Comparison of ENCODE assay signal across 9 cellular contexts in the genomic region with DNA sequence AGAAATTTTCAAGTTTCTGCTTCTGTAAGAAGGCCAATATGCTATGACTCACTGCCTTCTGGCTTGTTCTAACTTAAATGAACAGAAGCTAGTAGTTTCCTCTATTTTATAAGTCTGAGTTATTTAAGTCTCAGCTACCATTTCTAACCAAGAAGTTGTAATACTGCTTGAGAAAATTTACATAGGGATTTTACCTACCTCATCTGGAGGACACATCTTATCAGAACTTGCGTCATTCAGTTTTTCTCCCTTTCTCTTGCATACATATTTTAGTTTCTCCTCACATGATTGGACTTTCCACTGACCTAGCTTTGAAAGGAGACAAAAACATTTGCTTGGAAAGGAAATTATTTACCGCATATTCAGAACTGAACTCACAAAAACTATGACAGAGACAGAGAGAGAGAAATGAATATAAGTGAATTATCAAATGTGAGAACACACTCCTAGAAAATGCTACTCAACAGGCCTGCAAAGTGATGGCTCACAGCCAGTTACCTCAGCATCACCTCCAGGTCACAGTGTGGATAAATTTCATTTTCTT. TPM values are rescaled to one million over a fixed set of nuclear protein-coding genes. Genes with fewer than 3 reads are reported as not detected.
DNase-seq lines count a peak whose midpoint lies in the region; ATAC-seq and TF ChIP-seq lines count a peak whose summit lies in the region.
"Had no signal": no experiment of that assay in that cellular context is flagged by ENCODE, and none has a peak within 500 bp of the region (broad histone marks: within the 10 kb centered on the region; RNA-seq: fewer than 3 reads in every experiment).

No MANE protein-coding gene starts in this region.

- peaks cover 5% of the 10 kb centered on the region for H3K36me3 ChIP-seq in GM06990 (ENCODE audit: control insufficient read depth, insufficient read depth, low read length)
- no peaks in the 10 kb centered on the region for H3K36me3 ChIP-seq in gastroesophageal sphincter
- no peaks in the 10 kb centered on the region for H3K36me3 ChIP-seq in SJCRH30
- H3K36me3 ChIP-seq: gastrocnemius medialis had no signal

- H3K4me3 ChIP-seq in GM06990 (replicated peaks; ENCODE audit: low read depth, low read length) (no peak overlapping the region), epithelial cell of esophagus (ENCODE audit: low read length) (no peak overlapping the region), gastroesophageal sphincter (no peak overlapping the region), SJCRH30 (no peak overlapping the region)
- H3K4me3 ChIP-seq: gastrocnemius medialis had no signal

- DNase-seq in GM06990 (ENCODE audit: extremely low read depth, insufficient read length) (peak; percentile 82), epithelial cell of esophagus (ENCODE audit: low read depth) (peak; percentile 29), NCI-H82 treated with DMSO at 0.1 percent for 48 hours (lab: John Stamatoyannopoulos, UW; ENCODE audit: unreplicated experiment) (no peak), NCI-H526 (lab: John Stamatoyannopoulos, UW) (no peak), SJCRH30 (no peak)
- DNase-seq: gastrocnemius medialis had no signal

- no peak overlapping the region for H3K27ac ChIP-seq in gastroesophageal sphincter
- H3K27ac ChIP-seq in SJCRH30 = no peak overlapping the region
- H3K27ac ChIP-seq: gastrocnemius medialis had no signal

- H3K4me1 ChIP-seq in gastroesophageal sphincter = no peaks in the 10 kb centered on the region
- no peaks in the 10 kb centered on the region for H3K4me1 ChIP-seq in SJCRH30
- H3K4me1 ChIP-seq: gastrocnemius medialis had no signal

- peak; percentile 60 for ATAC-seq in GM19467 (IDR thresholded peaks at IDR 0.05; ENCODE audit: unreplicated experiment)
- peak; percentile 81 for ATAC-seq in HG03354 (IDR thresholded peaks at IDR 0.05; ENCODE audit: poor library complexity, severe bottlenecking, unreplicated experiment)
- no peak for ATAC-seq in gastroesophageal sphincter
- ATAC-seq: gastrocnemius medialis had no signal

- H3K27me3 ChIP-seq in GM06990 (replicated peaks; ENCODE audit: control insufficient read depth, insufficient read depth, low read length) (no peaks in the 10 kb centered on the region), gastroesophageal sphincter (no peaks in the 10 kb centered on the region), SJCRH30 (no peaks in the 10 kb centered on the region)
- H3K27me3 ChIP-seq: gastrocnemius medialis had no signal

- no peak for TF ChIP-seq POLR2A in gastroesophageal sphincter (IDR thresholded peaks at IDR 0.05)

- no peak for TF ChIP-seq CTCF in GM06990 (IDR thresholded peaks at IDR 0.05; ENCODE audit: insufficient read depth, low read length, poor library complexity, severe bottlenecking)
- no peak for TF ChIP-seq CTCF in epithelial cell of esophagus (IDR thresholded peaks at IDR 0.05; ENCODE audit: insufficient read depth, low read depth, low read length, missing control alignments)
- TF ChIP-seq CTCF in gastroesophageal sphincter (IDR thresholded peaks at IDR 0.05) = no peak

- 58 to 71% methylated on average over 1 to 2 of the region's 2 CpGs for WGBS in gastroesophageal sphincter (ENCODE audit: low coverage in 1 of 2), 2 donors

- H3K9me3 ChIP-seq in gastroesophageal sphincter (no peaks in the 10 kb centered on the region), SJCRH30 (replicated peaks) (no peaks in the 10 kb centered on the region)
- H3K9me3 ChIP-seq: gastrocnemius medialis had no signal

- TF ChIP-seq EP300 in gastroesophageal sphincter (IDR thresholded peaks at IDR 0.05) = no peak

RNA-seq across cellular contexts. Expression of gene LY75, which starts 25.4 kb away (rescaled TPM):
- 1 to 10 TPM in 2 of 4 donors, under 1 TPM in 2; 0.62 to 4.1 (median 1.6) TPM for total RNA-seq in gastroesophageal sphincter
- total RNA-seq in SJCRH30 (2014; rRNA removed; shearing (Covaris generic)) = not detected in 2 replicates

Comparison
In these comparisons a context has a peak if more than half of its experiments do, and no peak if none do; other contexts are left out.
1. DNase-seq: peak in GM06990 (single experiment) and epithelial cell of esophagus (single experiment); none in NCI-H82 treated with DMSO at 0.1 percent for 48 hours (single experiment), NCI-H526 (0 of 2) and SJCRH30 (0 of 2).